ENCODE assay signal across 1 cellular context in the genomic region with DNA sequence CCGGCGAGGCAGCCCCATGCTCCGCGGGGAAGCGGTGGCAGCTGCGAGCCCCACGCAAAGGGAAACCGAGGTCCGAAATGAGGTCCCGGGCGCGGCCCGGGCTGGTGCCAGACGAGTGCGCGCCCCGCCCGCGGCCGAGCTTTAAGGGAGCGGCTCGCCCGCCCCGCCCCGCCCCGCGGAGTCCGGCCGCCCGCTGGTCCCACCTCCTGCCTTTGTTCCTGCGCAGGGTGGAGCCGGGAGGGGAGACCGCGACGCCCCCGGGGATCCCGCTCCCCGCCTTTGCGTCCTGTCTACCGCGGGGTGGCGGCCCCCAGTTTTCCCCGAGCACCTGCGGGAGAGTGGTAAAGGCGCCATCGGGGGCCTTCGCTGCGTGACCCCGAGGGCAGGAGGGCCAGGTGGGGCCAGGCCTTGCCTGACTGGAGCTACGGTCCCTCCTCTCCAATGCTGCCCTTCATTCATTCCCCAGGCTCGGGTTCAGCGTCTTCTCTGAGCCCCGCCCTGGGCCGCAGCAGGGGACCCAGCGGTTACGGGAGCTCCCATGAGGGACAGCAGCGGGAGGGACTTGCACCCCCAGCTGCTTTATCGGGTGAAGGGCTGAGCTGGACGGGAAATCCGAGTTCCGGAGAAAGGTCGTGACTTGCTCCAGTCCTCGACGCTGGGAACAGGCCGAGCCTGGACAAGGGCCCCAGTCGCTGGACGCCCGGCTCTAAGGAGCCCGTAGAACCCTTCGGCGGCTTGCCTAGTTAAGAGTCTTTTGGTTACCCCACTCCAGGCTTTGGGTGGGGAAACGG.
TF ChIP-seq lines count a peak whose summit lies in the region.

TSS of gene HES2 (minus strand) at position 117 of the 791 bp plus-strand sequence. CDS start at position 18, 99 bp downstream.

TF ChIP-seq in K562, 482 proteins besides CTCF, POLR2A, EP300 and RAD21 (continued from another document and continues in another):
- TF ChIP-seq MECOM (CRISPR knock-in tag; IDR thresholded peaks at IDR 0.05) (no peak), ZNF407 (IDR thresholded peaks at IDR 0.05; ENCODE audit: low read depth) (no peak), CLOCK (CRISPR knock-in tag; IDR thresholded peaks at IDR 0.05; ENCODE audit: borderline replicate concordance) (no peak), ATF1 (CRISPR knock-in tag; IDR thresholded peaks at IDR 0.05) (no peak), ATF1 (tag; IDR thresholded peaks at IDR 0.05) (0 out of 2 replicates have a peak, but pooled peaks have one; percentile 31), NR2F6 (CRISPR knock-in tag; IDR thresholded peaks at IDR 0.05) (no peak), PCBP1 (IDR thresholded peaks at IDR 0.05; ENCODE audit: low read depth, low read length, poor library complexity, severe bottlenecking) (peak; percentile 35), SIN3B (IDR thresholded peaks at IDR 0.05; ENCODE audit: low read depth) (no peak), KLF16 (IDR thresholded peaks at IDR 0.05) (no peak), ZKSCAN3 (CRISPR knock-in tag; IDR thresholded peaks at IDR 0.05) (no peak), ZNF436 (CRISPR knock-in tag; IDR thresholded peaks at IDR 0.05) (no peak), KDM1A (IDR thresholded peaks at IDR 0.05) (no peak), RNF2 (IDR thresholded peaks at IDR 0.05) (no peak), U2AF1 (optimal IDR thresholded peaks at IDR 0.05; ENCODE audit: low read depth, low read length) (no peak), FOXJ3 (CRISPR knock-in tag; IDR thresholded peaks at IDR 0.05) (no peak), SMARCB1 (IDR thresholded peaks at IDR 0.05; ENCODE audit: insufficient read length, low read depth) (no peak), KDM5B (IDR thresholded peaks at IDR 0.05; ENCODE audit: insufficient replicate concordance, low read depth, low read length) (no peak), ZNF695 (CRISPR knock-in tag; IDR thresholded peaks at IDR 0.05) (no peak), ZNF282 (CRISPR knock-in tag; IDR thresholded peaks at IDR 0.05) (no peak), PTBP1 (IDR thresholded peaks at IDR 0.05; ENCODE audit: low read depth, low read length) (no peak), EZH2 (IDR thresholded peaks at IDR 0.05; ENCODE audit: borderline replicate concordance, low read depth, low read length) (peak; percentile 89; the same call in 1 of the 2 replicates), ARID4B (CRISPR knock-in tag; IDR thresholded peaks at IDR 0.05) (no peak), RFX1 (IDR thresholded peaks at IDR 0.05) (no peak), ZNF583 (CRISPR knock-in tag; IDR thresholded peaks at IDR 0.05) (peak; percentile 23; the same call in 1 of the 2 replicates), PHF21A (IDR thresholded peaks at IDR 0.05; ENCODE audit: borderline replicate concordance, low read depth) (no peak), SRF (CRISPR knock-in tag; IDR thresholded peaks at IDR 0.05) (no peak)
- TF ChIP-seq, protein P1, sequence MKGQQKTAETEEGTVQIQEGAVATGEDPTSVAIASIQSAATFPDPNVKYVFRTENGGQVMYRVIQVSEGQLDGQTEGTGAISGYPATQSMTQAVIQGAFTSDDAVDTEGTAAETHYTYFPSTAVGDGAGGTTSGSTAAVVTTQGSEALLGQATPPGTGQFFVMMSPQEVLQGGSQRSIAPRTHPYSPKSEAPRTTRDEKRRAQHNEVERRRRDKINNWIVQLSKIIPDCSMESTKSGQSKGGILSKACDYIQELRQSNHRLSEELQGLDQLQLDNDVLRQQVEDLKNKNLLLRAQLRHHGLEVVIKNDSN (CRISPR knock-in tag; IDR thresholded peaks at IDR 0.05) = no peak
- TF ChIP-seq, protein P2, sequence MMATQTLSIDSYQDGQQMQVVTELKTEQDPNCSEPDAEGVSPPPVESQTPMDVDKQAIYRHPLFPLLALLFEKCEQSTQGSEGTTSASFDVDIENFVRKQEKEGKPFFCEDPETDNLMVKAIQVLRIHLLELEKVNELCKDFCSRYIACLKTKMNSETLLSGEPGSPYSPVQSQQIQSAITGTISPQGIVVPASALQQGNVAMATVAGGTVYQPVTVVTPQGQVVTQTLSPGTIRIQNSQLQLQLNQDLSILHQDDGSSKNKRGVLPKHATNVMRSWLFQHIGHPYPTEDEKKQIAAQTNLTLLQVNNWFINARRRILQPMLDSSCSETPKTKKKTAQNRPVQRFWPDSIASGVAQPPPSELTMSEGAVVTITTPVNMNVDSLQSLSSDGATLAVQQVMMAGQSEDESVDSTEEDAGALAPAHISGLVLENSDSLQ (IDR thresholded peaks at IDR 0.05) = no peak
- TF ChIP-seq, protein P3, sequence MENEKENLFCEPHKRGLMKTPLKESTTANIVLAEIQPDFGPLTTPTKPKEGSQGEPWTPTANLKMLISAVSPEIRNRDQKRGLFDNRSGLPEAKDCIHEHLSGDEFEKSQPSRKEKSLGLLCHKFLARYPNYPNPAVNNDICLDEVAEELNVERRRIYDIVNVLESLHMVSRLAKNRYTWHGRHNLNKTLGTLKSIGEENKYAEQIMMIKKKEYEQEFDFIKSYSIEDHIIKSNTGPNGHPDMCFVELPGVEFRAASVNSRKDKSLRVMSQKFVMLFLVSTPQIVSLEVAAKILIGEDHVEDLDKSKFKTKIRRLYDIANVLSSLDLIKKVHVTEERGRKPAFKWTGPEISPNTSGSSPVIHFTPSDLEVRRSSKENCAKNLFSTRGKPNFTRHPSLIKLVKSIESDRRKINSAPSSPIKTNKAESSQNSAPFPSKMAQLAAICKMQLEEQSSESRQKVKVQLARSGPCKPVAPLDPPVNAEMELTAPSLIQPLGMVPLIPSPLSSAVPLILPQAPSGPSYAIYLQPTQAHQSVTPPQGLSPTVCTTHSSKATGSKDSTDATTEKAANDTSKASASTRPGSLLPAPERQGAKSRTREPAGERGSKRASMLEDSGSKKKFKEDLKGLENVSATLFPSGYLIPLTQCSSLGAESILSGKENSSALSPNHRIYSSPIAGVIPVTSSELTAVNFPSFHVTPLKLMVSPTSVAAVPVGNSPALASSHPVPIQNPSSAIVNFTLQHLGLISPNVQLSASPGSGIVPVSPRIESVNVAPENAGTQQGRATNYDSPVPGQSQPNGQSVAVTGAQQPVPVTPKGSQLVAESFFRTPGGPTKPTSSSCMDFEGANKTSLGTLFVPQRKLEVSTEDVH (IDR thresholded peaks at IDR 0.05; ENCODE audit: low read depth, partially characterized antibody) = no peak
- TF ChIP-seq, protein P4, sequence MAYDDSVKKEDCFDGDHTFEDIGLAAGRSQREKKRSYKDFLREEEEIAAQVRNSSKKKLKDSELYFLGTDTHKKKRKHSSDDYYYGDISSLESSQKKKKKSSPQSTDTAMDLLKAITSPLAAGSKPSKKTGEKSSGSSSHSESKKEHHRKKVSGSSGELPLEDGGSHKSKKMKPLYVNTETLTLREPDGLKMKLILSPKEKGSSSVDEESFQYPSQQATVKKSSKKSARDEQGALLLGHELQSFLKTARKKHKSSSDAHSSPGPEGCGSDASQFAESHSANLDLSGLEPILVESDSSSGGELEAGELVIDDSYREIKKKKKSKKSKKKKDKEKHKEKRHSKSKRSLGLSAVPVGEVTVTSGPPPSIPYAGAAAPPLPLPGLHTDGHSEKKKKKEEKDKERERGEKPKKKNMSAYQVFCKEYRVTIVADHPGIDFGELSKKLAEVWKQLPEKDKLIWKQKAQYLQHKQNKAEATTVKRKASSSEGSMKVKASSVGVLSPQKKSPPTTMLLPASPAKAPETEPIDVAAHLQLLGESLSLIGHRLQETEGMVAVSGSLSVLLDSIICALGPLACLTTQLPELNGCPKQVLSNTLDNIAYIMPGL (CRISPR knock-in tag; IDR thresholded peaks at IDR 0.05) = no peak
